ENCODE assay signal across 1 cellular context in the genomic region with DNA sequence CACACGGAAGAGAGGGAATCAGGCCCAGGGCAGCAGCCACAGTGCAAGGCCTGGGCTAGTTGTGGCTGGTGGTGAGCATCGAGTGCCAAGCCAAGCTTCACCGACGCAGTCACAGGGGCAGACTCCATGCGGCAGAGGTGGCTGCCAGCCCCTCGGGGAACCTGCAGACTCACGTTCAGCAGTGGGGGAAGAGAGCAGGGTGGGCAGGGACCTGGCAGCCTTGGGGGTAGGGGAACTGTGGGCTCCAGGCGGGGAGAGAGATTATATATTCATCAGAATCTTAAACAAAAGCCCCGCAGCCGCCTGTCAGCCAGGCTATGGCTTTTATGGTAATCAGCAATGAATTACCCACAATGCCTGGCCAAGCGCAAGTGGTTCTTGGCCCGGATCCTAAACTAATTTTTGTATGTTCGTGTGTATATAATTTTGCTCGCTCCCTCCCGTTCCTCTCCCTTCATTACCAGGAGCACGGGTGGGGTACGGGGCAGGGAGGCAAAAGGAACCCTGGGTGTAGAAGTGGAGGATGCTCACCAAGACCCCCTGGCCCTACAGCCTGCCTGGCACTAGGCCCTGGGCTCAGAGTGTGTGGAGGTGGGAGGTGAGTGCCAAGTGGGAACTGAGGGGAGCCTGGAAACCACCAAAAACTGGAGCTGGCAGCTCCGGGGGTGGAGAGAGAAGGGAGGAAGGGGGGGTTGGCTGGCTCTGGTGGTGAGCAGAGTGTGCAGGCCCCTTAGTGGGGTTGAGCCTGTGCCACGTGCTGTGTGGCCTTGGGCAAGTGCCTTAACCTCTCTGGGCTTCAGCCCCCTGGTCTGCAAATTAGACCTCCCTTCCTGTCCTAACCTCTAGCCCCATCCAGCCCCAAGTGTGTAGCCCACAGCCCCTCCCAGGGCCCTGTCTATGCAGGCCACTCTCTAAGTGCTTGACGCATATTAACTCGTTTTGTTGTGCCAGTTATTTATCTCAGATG.
A peak's percentile ranks its signal among the peaks of the same experiment; 100 is the strongest.
TF ChIP-seq lines count a peak whose summit lies in the region.

No MANE protein-coding gene starts in this region.

TF ChIP-seq in K562, 482 proteins besides CTCF, POLR2A, EP300 and RAD21 (continued from another document and continues in another):
- TF ChIP-seq ZNF778 (CRISPR knock-in tag; IDR thresholded peaks at IDR 0.05) (no peak), SP2 (IDR thresholded peaks at IDR 0.05; ENCODE audit: extremely low read depth, low read depth, low read length, poor library complexity, severe bottlenecking) (no peak), RCOR1 (IDR thresholded peaks at IDR 0.05; ENCODE audit: borderline replicate concordance in 1 of 2, low read depth in 2 of 2, low read length in 2 of 2) (peak in 1 of 2 experiments; percentile 53; a peak in 2 of 4 replicates), FOXA1 (IDR thresholded peaks at IDR 0.05; ENCODE audit: borderline replicate concordance) (no peak), SP1 (CRISPR knock-in tag; IDR thresholded peaks at IDR 0.05) (no peak), ZNF696 (CRISPR knock-in tag; conservative IDR thresholded peaks at IDR 0.05) (no peak), TSC22D4 (tag; IDR thresholded peaks at IDR 0.05) (no peak), NR3C1 (CRISPR knock-in tag; IDR thresholded peaks at IDR 0.05) (no peak), PTBP1 (IDR thresholded peaks at IDR 0.05; ENCODE audit: low read depth, low read length) (peak; percentile 98), EP400 (IDR thresholded peaks at IDR 0.05) (no peak), LEF1 (IDR thresholded peaks at IDR 0.05) (no peak), ERF (CRISPR knock-in tag; IDR thresholded peaks at IDR 0.05) (peak; percentile 94), ZNF57 (CRISPR knock-in tag; IDR thresholded peaks at IDR 0.05) (0 out of 2 replicates have a peak, but pooled peaks have one; percentile 41), SPI1 (IDR thresholded peaks at IDR 0.05; ENCODE audit: borderline replicate concordance, low read depth, low read length) (no peak), MXI1 (IDR thresholded peaks at IDR 0.05; ENCODE audit: low read depth, low read length) (no peak), ETV1 (tag; conservative IDR thresholded peaks at IDR 0.05; ENCODE audit: low read depth) (no peak), DNMT1 (IDR thresholded peaks at IDR 0.05) (no peak), RNF2 (IDR thresholded peaks at IDR 0.05) (peak; percentile 79; the same call in 1 of the 2 replicates), FIP1L1 (IDR thresholded peaks at IDR 0.05; ENCODE audit: low read depth, low read length, poor library complexity, severe bottlenecking) (peak; percentile 30), POLR3A (IDR thresholded peaks at IDR 0.05; ENCODE audit: borderline replicate concordance, extremely low read depth, insufficient read depth, insufficient read length) (no peak), ZNF175 (CRISPR knock-in tag; IDR thresholded peaks at IDR 0.05; ENCODE audit: low read depth) (no peak), POU5F1 (IDR thresholded peaks at IDR 0.05; ENCODE audit: borderline replicate concordance, low read depth, low read length, partially characterized antibody) (no peak), PTTG1 (tag; IDR thresholded peaks at IDR 0.05; ENCODE audit: low read depth) (no peak), TGIF2 (CRISPR knock-in tag; IDR thresholded peaks at IDR 0.05) (peak; percentile 86; the same call in 1 of the 2 replicates), ASH1L (IDR thresholded peaks at IDR 0.05; ENCODE audit: borderline replicate concordance, low read depth, partially characterized antibody) (no peak), PHF8 (IDR thresholded peaks at IDR 0.05; ENCODE audit: borderline replicate concordance, low read length) (no peak), ZNF408 (CRISPR knock-in tag; IDR thresholded peaks at IDR 0.05; ENCODE audit: low read depth) (no peak), WHSC1 (IDR thresholded peaks at IDR 0.05; ENCODE audit: low read length) (no peak), FUS (optimal IDR thresholded peaks at IDR 0.05; ENCODE audit: low read depth, low read length) (no peak), MAFK (IDR thresholded peaks at IDR 0.05; ENCODE audit: low read length) (peak; percentile 4; the same call in 1 of the 2 replicates), NCOA1 (IDR thresholded peaks at IDR 0.05; ENCODE audit: low read depth) (no peak), LARP7 (IDR thresholded peaks at IDR 0.05) (no peak), XRCC5 (IDR thresholded peaks at IDR 0.05; ENCODE audit: low read depth, low read length) (no peak), CEBPB (tag; IDR thresholded peaks at IDR 0.05) (no peak), HNRNPUL1 (IDR thresholded peaks at IDR 0.05; ENCODE audit: low read length) (peak; percentile 80; the same call in 1 of the 2 replicates), NCOR1 (IDR thresholded peaks at IDR 0.05) (peak; percentile 70), GATA2 (CRISPR knock-in tag; IDR thresholded peaks at IDR 0.05) (no peak), ZNF583 (CRISPR knock-in tag; IDR thresholded peaks at IDR 0.05) (no peak), MYBL2 (IDR thresholded peaks at IDR 0.05; ENCODE audit: low read depth) (no peak), MYBL2 (CRISPR knock-in tag; IDR thresholded peaks at IDR 0.05; ENCODE audit: borderline replicate concordance) (no peak), NFIC (IDR thresholded peaks at IDR 0.05) (peak; percentile 84), BHLHE40 (IDR thresholded peaks at IDR 0.05; ENCODE audit: low read length) (peak; percentile 62), ZNF764 (CRISPR knock-in tag; IDR thresholded peaks at IDR 0.05; ENCODE audit: low read depth) (no peak), CSDE1 (IDR thresholded peaks at IDR 0.05) (0 out of 4 replicates have a peak, but pooled peaks of 1 of the 2 experiments have one; percentile 53), TAF15 (IDR thresholded peaks at IDR 0.05; ENCODE audit: low read depth, low read length) (no peak), BCOR (IDR thresholded peaks at IDR 0.05) (peak; percentile 95), RHOXF2B (CRISPR knock-in tag; conservative IDR thresholded peaks at IDR 0.05) (no peak), MAZ (CRISPR knock-in tag; conservative IDR thresholded peaks at IDR 0.05 in 1 of 2, IDR thresholded peaks at IDR 0.05 in 1 of 2) (peak; percentile 41 to 68; a peak in 3 of 4 replicates), PTRF (tag; IDR thresholded peaks at IDR 0.05) (no peak)
- TF ChIP-seq, protein P1, sequence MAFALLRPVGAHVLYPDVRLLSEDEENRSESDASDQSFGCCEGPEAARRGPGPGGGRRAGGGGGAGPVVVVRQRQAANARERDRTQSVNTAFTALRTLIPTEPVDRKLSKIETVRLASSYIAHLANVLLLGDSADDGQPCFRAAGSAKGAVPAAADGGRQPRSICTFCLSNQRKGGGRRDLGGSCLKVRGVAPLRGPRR (CRISPR knock-in tag; IDR thresholded peaks at IDR 0.05): no peak
- TF ChIP-seq, protein P2, sequence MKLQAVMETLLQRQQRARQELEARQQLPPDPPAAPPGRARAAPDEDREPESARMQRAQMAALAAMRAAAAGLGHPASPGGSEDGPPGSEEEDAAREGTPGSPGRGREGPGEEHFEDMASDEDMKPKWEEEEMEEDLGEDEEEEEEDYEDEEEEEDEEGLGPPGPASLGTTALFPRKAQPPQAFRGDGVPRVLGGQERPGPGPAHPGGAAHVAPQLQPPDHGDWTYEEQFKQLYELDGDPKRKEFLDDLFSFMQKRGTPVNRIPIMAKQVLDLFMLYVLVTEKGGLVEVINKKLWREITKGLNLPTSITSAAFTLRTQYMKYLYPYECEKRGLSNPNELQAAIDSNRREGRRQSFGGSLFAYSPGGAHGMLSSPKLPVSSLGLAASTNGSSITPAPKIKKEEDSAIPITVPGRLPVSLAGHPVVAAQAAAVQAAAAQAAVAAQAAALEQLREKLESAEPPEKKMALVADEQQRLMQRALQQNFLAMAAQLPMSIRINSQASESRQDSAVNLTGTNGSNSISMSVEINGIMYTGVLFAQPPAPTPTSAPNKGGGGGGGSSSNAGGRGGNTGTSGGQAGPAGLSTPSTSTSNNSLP (IDR thresholded peaks at IDR 0.05; ENCODE audit: borderline replicate concordance, low read depth, low read length): no peak
- TF ChIP-seq, protein P3, sequence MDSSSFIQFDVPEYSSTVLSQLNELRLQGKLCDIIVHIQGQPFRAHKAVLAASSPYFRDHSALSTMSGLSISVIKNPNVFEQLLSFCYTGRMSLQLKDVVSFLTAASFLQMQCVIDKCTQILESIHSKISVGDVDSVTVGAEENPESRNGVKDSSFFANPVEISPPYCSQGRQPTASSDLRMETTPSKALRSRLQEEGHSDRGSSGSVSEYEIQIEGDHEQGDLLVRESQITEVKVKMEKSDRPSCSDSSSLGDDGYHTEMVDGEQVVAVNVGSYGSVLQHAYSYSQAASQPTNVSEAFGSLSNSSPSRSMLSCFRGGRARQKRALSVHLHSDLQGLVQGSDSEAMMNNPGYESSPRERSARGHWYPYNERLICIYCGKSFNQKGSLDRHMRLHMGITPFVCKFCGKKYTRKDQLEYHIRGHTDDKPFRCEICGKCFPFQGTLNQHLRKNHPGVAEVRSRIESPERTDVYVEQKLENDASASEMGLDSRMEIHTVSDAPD (CRISPR knock-in tag; IDR thresholded peaks at IDR 0.05): no peak
- TF ChIP-seq, protein P4, sequence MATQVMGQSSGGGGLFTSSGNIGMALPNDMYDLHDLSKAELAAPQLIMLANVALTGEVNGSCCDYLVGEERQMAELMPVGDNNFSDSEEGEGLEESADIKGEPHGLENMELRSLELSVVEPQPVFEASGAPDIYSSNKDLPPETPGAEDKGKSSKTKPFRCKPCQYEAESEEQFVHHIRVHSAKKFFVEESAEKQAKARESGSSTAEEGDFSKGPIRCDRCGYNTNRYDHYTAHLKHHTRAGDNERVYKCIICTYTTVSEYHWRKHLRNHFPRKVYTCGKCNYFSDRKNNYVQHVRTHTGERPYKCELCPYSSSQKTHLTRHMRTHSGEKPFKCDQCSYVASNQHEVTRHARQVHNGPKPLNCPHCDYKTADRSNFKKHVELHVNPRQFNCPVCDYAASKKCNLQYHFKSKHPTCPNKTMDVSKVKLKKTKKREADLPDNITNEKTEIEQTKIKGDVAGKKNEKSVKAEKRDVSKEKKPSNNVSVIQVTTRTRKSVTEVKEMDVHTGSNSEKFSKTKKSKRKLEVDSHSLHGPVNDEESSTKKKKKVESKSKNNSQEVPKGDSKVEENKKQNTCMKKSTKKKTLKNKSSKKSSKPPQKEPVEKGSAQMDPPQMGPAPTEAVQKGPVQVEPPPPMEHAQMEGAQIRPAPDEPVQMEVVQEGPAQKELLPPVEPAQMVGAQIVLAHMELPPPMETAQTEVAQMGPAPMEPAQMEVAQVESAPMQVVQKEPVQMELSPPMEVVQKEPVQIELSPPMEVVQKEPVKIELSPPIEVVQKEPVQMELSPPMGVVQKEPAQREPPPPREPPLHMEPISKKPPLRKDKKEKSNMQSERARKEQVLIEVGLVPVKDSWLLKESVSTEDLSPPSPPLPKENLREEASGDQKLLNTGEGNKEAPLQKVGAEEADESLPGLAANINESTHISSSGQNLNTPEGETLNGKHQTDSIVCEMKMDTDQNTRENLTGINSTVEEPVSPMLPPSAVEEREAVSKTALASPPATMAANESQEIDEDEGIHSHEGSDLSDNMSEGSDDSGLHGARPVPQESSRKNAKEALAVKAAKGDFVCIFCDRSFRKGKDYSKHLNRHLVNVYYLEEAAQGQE (CRISPR knock-in tag; IDR thresholded peaks at IDR 0.05; ENCODE audit: low read depth): no peak
- TF ChIP-seq, protein P5, sequence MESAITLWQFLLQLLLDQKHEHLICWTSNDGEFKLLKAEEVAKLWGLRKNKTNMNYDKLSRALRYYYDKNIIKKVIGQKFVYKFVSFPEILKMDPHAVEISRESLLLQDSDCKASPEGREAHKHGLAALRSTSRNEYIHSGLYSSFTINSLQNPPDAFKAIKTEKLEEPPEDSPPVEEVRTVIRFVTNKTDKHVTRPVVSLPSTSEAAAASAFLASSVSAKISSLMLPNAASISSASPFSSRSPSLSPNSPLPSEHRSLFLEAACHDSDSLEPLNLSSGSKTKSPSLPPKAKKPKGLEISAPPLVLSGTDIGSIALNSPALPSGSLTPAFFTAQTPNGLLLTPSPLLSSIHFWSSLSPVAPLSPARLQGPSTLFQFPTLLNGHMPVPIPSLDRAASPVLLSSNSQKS (CRISPR knock-in tag; IDR thresholded peaks at IDR 0.05): peak; percentile 70; the same call in 1 of the 2 replicates
- TF ChIP-seq, protein P6, sequence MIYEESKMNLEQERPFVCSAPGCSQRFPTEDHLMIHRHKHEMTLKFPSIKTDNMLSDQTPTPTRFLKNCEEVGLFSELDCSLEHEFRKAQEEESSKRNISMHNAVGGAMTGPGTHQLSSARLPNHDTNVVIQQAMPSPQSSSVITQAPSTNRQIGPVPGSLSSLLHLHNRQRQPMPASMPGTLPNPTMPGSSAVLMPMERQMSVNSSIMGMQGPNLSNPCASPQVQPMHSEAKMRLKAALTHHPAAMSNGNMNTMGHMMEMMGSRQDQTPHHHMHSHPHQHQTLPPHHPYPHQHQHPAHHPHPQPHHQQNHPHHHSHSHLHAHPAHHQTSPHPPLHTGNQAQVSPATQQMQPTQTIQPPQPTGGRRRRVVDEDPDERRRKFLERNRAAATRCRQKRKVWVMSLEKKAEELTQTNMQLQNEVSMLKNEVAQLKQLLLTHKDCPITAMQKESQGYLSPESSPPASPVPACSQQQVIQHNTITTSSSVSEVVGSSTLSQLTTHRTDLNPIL (CRISPR knock-in tag; IDR thresholded peaks at IDR 0.05): no peak
- TF ChIP-seq, protein P7, sequence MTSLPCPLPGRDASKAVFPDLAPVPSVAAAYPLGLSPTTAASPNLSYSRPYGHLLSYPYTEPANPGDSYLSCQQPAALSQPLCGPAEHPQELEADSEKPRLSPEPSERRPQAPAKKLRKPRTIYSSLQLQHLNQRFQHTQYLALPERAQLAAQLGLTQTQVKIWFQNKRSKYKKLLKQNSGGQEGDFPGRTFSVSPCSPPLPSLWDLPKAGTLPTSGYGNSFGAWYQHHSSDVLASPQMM (CRISPR knock-in tag; IDR thresholded peaks at IDR 0.05): peak; percentile 78; the same call in 1 of the 2 replicates
- TF ChIP-seq, protein P8, sequence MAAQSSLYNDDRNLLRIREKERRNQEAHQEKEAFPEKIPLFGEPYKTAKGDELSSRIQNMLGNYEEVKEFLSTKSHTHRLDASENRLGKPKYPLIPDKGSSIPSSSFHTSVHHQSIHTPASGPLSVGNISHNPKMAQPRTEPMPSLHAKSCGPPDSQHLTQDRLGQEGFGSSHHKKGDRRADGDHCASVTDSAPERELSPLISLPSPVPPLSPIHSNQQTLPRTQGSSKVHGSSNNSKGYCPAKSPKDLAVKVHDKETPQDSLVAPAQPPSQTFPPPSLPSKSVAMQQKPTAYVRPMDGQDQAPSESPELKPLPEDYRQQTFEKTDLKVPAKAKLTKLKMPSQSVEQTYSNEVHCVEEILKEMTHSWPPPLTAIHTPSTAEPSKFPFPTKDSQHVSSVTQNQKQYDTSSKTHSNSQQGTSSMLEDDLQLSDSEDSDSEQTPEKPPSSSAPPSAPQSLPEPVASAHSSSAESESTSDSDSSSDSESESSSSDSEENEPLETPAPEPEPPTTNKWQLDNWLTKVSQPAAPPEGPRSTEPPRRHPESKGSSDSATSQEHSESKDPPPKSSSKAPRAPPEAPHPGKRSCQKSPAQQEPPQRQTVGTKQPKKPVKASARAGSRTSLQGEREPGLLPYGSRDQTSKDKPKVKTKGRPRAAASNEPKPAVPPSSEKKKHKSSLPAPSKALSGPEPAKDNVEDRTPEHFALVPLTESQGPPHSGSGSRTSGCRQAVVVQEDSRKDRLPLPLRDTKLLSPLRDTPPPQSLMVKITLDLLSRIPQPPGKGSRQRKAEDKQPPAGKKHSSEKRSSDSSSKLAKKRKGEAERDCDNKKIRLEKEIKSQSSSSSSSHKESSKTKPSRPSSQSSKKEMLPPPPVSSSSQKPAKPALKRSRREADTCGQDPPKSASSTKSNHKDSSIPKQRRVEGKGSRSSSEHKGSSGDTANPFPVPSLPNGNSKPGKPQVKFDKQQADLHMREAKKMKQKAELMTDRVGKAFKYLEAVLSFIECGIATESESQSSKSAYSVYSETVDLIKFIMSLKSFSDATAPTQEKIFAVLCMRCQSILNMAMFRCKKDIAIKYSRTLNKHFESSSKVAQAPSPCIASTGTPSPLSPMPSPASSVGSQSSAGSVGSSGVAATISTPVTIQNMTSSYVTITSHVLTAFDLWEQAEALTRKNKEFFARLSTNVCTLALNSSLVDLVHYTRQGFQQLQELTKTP (IDR thresholded peaks at IDR 0.05; ENCODE audit: low read depth in 1 of 2, partially characterized antibody in 2 of 2): no peak
